15 cellular contexts compared by ENCODE assay signal in the genomic region with DNA sequence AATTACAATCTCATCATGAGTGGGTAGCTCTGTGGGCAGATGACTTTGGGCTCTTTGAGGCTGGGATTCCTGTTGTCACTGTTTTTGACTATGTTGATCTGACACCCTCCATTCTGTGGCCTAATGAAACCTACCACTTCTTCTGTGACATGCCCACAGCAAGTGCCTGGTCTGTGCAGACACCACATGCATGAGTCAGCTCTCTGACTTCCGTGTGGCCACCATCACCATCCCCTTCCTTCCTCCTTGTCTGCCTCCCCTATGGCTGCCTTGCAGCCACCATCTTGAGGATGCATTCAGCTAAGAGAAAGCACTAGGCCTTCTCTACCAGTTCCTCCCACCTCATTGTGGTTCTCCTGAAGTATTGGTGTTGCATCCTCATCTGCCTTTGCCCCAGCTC. TPM values are rescaled to one million over a fixed set of nuclear protein-coding genes. Genes with fewer than 3 reads are reported as not detected.
A peak's percentile ranks its signal among the peaks of the same experiment; 100 is the strongest.
DNase-seq lines count a peak whose midpoint lies in the region; ATAC-seq and TF ChIP-seq lines count a peak whose summit lies in the region.
"Had no signal": no experiment of that assay in that cellular context is flagged by ENCODE, and none has a peak within 500 bp of the region (broad histone marks: within the 10 kb centered on the region; RNA-seq: fewer than 3 reads in every experiment).

No MANE protein-coding gene starts in this region.

- DNase-seq in CD14-positive monocyte (ENCODE audit: low spot score) (peak; percentile 48), GF-D8 (lab: John Stamatoyannopoulos, UW) (peak; percentile 34), T-helper 17 cell (no peak), right lobe of liver (peak in 2 of 3 donors; percentile 47 to 57), AG08396 (ENCODE audit: low spot score) (no peak), NCI-H1105 treated with DMSO at 0.1 percent for 48 hours (lab: John Stamatoyannopoulos, UW) (no peak), SJCRH30 (no peak)
- no peak for DNase-seq in stimulated activated CD4-positive, alpha-beta T cell treated with anti-CD3 and anti-CD28 coated beads, Interleukin-4, amount 100 ng/mL, for 4 hours
- DNase-seq: effector CD8-positive, alpha-beta T cell; islet precursor cell; NCI-H1092 had no signal

- peaks cover 2 to 6% (median 4%) of the 10 kb centered on the region in 7 donors for H3K9me3 Mint-ChIP-seq in CD14-positive monocyte

- intact Hi-C loops in CD14-positive monocyte (cut with micrococcal nuclease) (no loop called here), right lobe of liver (cut with DNase I) (no loop called here)

- H3K4me3 ChIP-seq in right lobe of liver: no peak overlapping the region
- H3K4me3 ChIP-seq in SJCRH30: no peak overlapping the region
- H3K4me3 ChIP-seq: ascending aorta, gastroesophageal sphincter had no signal

- 0% methylated on average over 1 of the region's 1 CpG for WGBS in right lobe of liver (ENCODE audit: insufficient coverage, low coverage, low lambda C conversion rate, missing lambda C conversion rate)

- ATAC-seq in T-helper 17 cell: no peak
- ATAC-seq in right lobe of liver: peak; percentile 29 to 55 (median 39)
- ATAC-seq: gastroesophageal sphincter had no signal

- H3K9me3 ChIP-seq in T-helper 17 cell (ENCODE audit: control insufficient read depth, low read length, poor library complexity, severe bottlenecking): no peaks in the 10 kb centered on the region
- H3K9me3 ChIP-seq in right lobe of liver: no peaks in the 10 kb centered on the region
- no peaks in the 10 kb centered on the region for H3K9me3 ChIP-seq in SJCRH30 (replicated peaks)
- H3K9me3 ChIP-seq: ascending aorta, gastroesophageal sphincter had no signal

- H3K27ac ChIP-seq in right lobe of liver (no peak overlapping the region), SJCRH30 (no peak overlapping the region)
- H3K27ac ChIP-seq: ascending aorta, gastroesophageal sphincter, RWPE1 had no signal

- H3K27ac Mint-ChIP-seq in CD14-positive monocyte (peak overlapping the region; percentile 49 to 92 (median 86)), T-helper 17 cell (peak overlapping the region; percentile 1)

- H3K4me1 Mint-ChIP-seq in CD14-positive monocyte (peaks cover 52% of the 10 kb centered on the region), T-helper 17 cell (no peaks in the 10 kb centered on the region)

- no peaks in the 10 kb centered on the region for H3K36me3 ChIP-seq in right lobe of liver
- no peaks in the 10 kb centered on the region for H3K36me3 ChIP-seq in SJCRH30
- H3K36me3 ChIP-seq: ascending aorta, gastroesophageal sphincter had no signal

- H3K4me1 ChIP-seq in right lobe of liver: no peaks in the 10 kb centered on the region
- no peaks in the 10 kb centered on the region for H3K4me1 ChIP-seq in SJCRH30
- H3K4me1 ChIP-seq: ascending aorta, gastroesophageal sphincter had no signal

- H3K36me3 Mint-ChIP-seq in CD14-positive monocyte (peaks cover 0 to 5% of the 10 kb centered on the region in 2 donors), T-helper 17 cell (ENCODE audit: low read depth) (no peaks in the 10 kb centered on the region)

- TF ChIP-seq POLR2A in right lobe of liver (IDR thresholded peaks at IDR 0.05): no peak

- H3K27me3 ChIP-seq in right lobe of liver: no peaks in the 10 kb centered on the region
- H3K27me3 ChIP-seq in SJCRH30: no peaks in the 10 kb centered on the region
- H3K27me3 ChIP-seq: ascending aorta, gastroesophageal sphincter had no signal

- H3K27me3 Mint-ChIP-seq in CD14-positive monocyte (ENCODE audit: low read depth in 3 of 3) (peaks cover 0 to 2% (median 0%) of the 10 kb centered on the region in 3 donors), T-helper 17 cell (peaks cover 4% of the 10 kb centered on the region)

- H3K4me3 Mint-ChIP-seq in CD14-positive monocyte: peak overlapping the region in 1 of 2 donors; percentile 54
- no peak overlapping the region for H3K4me3 Mint-ChIP-seq in T-helper 17 cell

- TF ChIP-seq CTCF in CD14-positive monocyte (IDR thresholded peaks at IDR 0.05) (no peak), right lobe of liver (IDR thresholded peaks at IDR 0.05) (no peak)

RNA-seq across cellular contexts. Expression of a gene that starts 15.3 kb away (rescaled TPM):
- not detected for polyA plus RNA-seq in CD14-positive monocyte
- not detected for total RNA-seq in T-helper 17 cell
- not detected for total RNA-seq in right lobe of liver
- not detected in 2 replicates for total RNA-seq in SJCRH30 (2014; rRNA removed; shearing (Covaris generic))
- total RNA-seq: ascending aorta, gastroesophageal sphincter, subcutaneous adipose tissue had no signal

RNA-seq across cellular contexts. Expression of a gene that starts 26.3 kb away (rescaled TPM):
- 10 to 100 TPM; 22.4 to 25.4 TPM for polyA plus RNA-seq in CD14-positive monocyte
- total RNA-seq in T-helper 17 cell (1 to 10 TPM; 4.7 to 6.6 TPM), right lobe of liver (10 to 100 TPM in 3 of 6 experiments, 1 to 10 TPM in 3; 4.5 to 16.5 (median 8.6) TPM)
- 50.6 and 52.6 TPM in 2 replicates for total RNA-seq in SJCRH30 (2014; rRNA removed; shearing (Covaris generic))

Comparison
In these comparisons a context has a peak if more than half of its experiments do, and no peak if none do; other contexts are left out.
1. DNase-seq: peak in CD14-positive monocyte (single experiment), GF-D8 (single experiment) and right lobe of liver (2 of 3); none in T-helper 17 cell (0 of 3), AG08396 (single experiment), NCI-H1105 treated with DMSO at 0.1 percent for 48 hours (single experiment), SJCRH30 (0 of 2) and stimulated activated CD4-positive, alpha-beta T cell treated with anti-CD3 and anti-CD28 coated beads, Interleukin-4, amount 100 ng/mL, for 4 hours (0 of 2).